Comparison of ENCODE assay signal across 9 cellular contexts in genomic region chr16:9061358-9061813, GRCh38. TPM values are rescaled to one million over a fixed set of nuclear protein-coding genes. Genes with fewer than 3 reads are reported as not detected.
DNase-seq lines count a peak whose midpoint lies in the region; ATAC-seq and TF ChIP-seq lines count a peak whose summit lies in the region.
"Had no signal": no experiment of that assay in that cellular context is flagged by ENCODE, and none has a peak within 500 bp of the region (broad histone marks: within the 10 kb centered on the region; RNA-seq: fewer than 3 reads in every experiment).

No MANE protein-coding gene starts in this region.

- H3K4me1 Mint-ChIP-seq in activated CD4-positive, alpha-beta T cell treated with anti-CD3 and anti-CD28 coated beads for 36 hours: peaks cover 18% of the 10 kb centered on the region

- H3K4me1 ChIP-seq in BE2C: no peaks in the 10 kb centered on the region

- peaks cover 2% of the 10 kb centered on the region for H3K27me3 Mint-ChIP-seq in activated CD4-positive, alpha-beta T cell treated with anti-CD3 and anti-CD28 coated beads for 36 hours

- H3K36me3 ChIP-seq in BE2C: no peaks in the 10 kb centered on the region

- H3K4me3 Mint-ChIP-seq in activated CD4-positive, alpha-beta T cell treated with anti-CD3 and anti-CD28 coated beads for 36 hours: no peak overlapping the region
- H3K4me3 Mint-ChIP-seq: CD4-positive, CD25-positive, alpha-beta regulatory T cell had no signal

- no peaks in the 10 kb centered on the region for H3K36me3 Mint-ChIP-seq in activated CD4-positive, alpha-beta T cell treated with anti-CD3 and anti-CD28 coated beads for 36 hours (ENCODE audit: low read depth)
- H3K36me3 Mint-ChIP-seq: CD4-positive, CD25-positive, alpha-beta regulatory T cell had no signal

- intact Hi-C loops in activated CD4-positive, alpha-beta T cell treated with anti-CD3 and anti-CD28 coated beads for 36 hours (cut with DNase I, micrococcal nuclease): no loop called here

- peak overlapping the region; percentile 14 for H3K27ac Mint-ChIP-seq in activated CD4-positive, alpha-beta T cell treated with anti-CD3 and anti-CD28 coated beads for 36 hours

- ATAC-seq in activated CD4-positive, alpha-beta T cell treated with anti-CD3 and anti-CD28 coated beads for 36 hours: peak; percentile 47
- ATAC-seq in GM18520 (IDR thresholded peaks at IDR 0.05; ENCODE audit: unreplicated experiment): no peak

- POLR2A ChIA-PET in activated CD4-positive, alpha-beta T cell treated with anti-CD3 and anti-CD28 coated beads for 36 hours (lab: Charles Lee): no interaction called here

- DNase-seq in activated CD4-positive, alpha-beta T cell treated with anti-CD3 and anti-CD28 coated beads for 36 hours: no peak
- no peak for DNase-seq in activated CD4-positive, alpha-beta T cell treated with anti-CD3 and anti-CD28 coated beads for 4 hours
- DNase-seq in NCI-H1092 (lab: John Stamatoyannopoulos, UW) (peak; percentile 49), fibroblast of mammary gland (ENCODE audit: low read depth) (peak; percentile 61), superior temporal gyrus (ENCODE audit: extremely low spot score) (peak; percentile 47), BE2C (no peak)
- no peak for DNase-seq in stimulated activated CD4-positive, alpha-beta T cell treated with anti-CD3 and anti-CD28 coated beads, Interleukin-4, amount 100 ng/mL, for 4 hours
- DNase-seq: CD4-positive, CD25-positive, alpha-beta regulatory T cell had no signal

- H3K4me3 ChIP-seq in fibroblast of mammary gland (ENCODE audit: control insufficient read depth, low read depth, low read length) (no peak overlapping the region), BE2C (ENCODE audit: low read depth, low read length) (no peak overlapping the region)

- H3K27me3 ChIP-seq in BE2C: no peaks in the 10 kb centered on the region

- CTCF ChIA-PET in activated CD4-positive, alpha-beta T cell treated with anti-CD3 and anti-CD28 coated beads for 36 hours (lab: Charles Lee): no interaction called here

- H3K9me3 ChIP-seq in BE2C: no peaks in the 10 kb centered on the region

- no peaks in the 10 kb centered on the region for H3K9me3 Mint-ChIP-seq in activated CD4-positive, alpha-beta T cell treated with anti-CD3 and anti-CD28 coated beads for 36 hours (ENCODE audit: low read depth)
- H3K9me3 Mint-ChIP-seq: CD4-positive, CD25-positive, alpha-beta regulatory T cell had no signal

- TF ChIP-seq CTCF in fibroblast of mammary gland (conservative IDR thresholded peaks at IDR 0.05; ENCODE audit: control insufficient read depth, insufficient read depth, low read depth, low read length) (no peak), BE2C (IDR thresholded peaks at IDR 0.05; ENCODE audit: low read depth, low read length) (no peak)

RNA-seq across cellular contexts. Expression of gene HAPSTR1, which starts 30.1 kb away (rescaled TPM):
- total RNA-seq in activated CD4-positive, alpha-beta T cell treated with anti-CD3 and anti-CD28 coated beads for 36 hours: 10 to 100 TPM; 42.4 to 51.4 TPM
- 34.2 TPM for polyA plus RNA-seq in BE2C (2012; ENCODE audit: insufficient read depth, insufficient read length, low read depth)

Comparison
In these comparisons a context has a peak if more than half of its experiments do, and no peak if none do; other contexts are left out.
1. DNase-seq: peak in NCI-H1092 (single experiment), fibroblast of mammary gland (single experiment) and superior temporal gyrus (single experiment); none in activated CD4-positive, alpha-beta T cell treated with anti-CD3 and anti-CD28 coated beads for 36 hours (single experiment), activated CD4-positive, alpha-beta T cell treated with anti-CD3 and anti-CD28 coated beads for 4 hours (0 of 2), stimulated activated CD4-positive, alpha-beta T cell treated with anti-CD3 and anti-CD28 coated beads, Interleukin-4, amount 100 ng/mL, for 4 hours (0 of 2) and BE2C (single experiment).